Comparison of ENCODE assay signal across 16 cellular contexts in genomic region chr13:35514166-35514565, GRCh38.
DNase-seq lines count a peak whose midpoint lies in the region; ATAC-seq and TF ChIP-seq lines count a peak whose summit lies in the region.
"Had no signal": no experiment of that assay in that cellular context is flagged by ENCODE, and none has a peak within 500 bp of the region (broad histone marks: within the 10 kb centered on the region; RNA-seq: fewer than 3 reads in every experiment).

No MANE protein-coding gene starts in this region.

- DNase-seq in NCI-H2171 treated with DMSO at 0.1 percent for 48 hours (lab: John Stamatoyannopoulos, UW) (peak; percentile 31), NCI-H2171 (lab: John Stamatoyannopoulos, UW) (no peak), NCI-H1694 (lab: John Stamatoyannopoulos, UW) (peak; percentile 97), NCI-H526 treated with DMSO at 0.1 percent for 48 hours (lab: John Stamatoyannopoulos, UW) (peak; percentile 37), retina (peak; percentile 87), T1000 (lab: John Stamatoyannopoulos, UW) (no peak)
- DNase-seq: AML-193, DMS53, EL, GOT3, NCI-H187, SW 1271, T-helper 2 cell had no signal

- ATAC-seq in SK-N-SH treated with all-trans-retinoic acid at 6 μM for 48 hours (no peak), HG02840 (IDR thresholded peaks at IDR 0.05; ENCODE audit: low FRiP score, unreplicated experiment) (no peak)
- ATAC-seq: Right ventricle myocardium inferior had no signal

TF ChIP-seq in SK-N-SH treated with all-trans-retinoic acid at 6 μM for 48 hours, 23 proteins besides CTCF, POLR2A, EP300 and RAD21:
- TF ChIP-seq CSDC2 (CRISPR knock-in tag; IDR thresholded peaks at IDR 0.05) (no peak), ZC3H10 (CRISPR knock-in tag; IDR thresholded peaks at IDR 0.05) (no peak), PATZ1 (CRISPR knock-in tag; IDR thresholded peaks at IDR 0.05; ENCODE audit: borderline replicate concordance) (no peak), RARB (CRISPR knock-in tag; IDR thresholded peaks at IDR 0.05) (no peak), POU6F1 (CRISPR knock-in tag; IDR thresholded peaks at IDR 0.05; ENCODE audit: borderline replicate concordance, low read depth) (no peak), TSHZ2 (CRISPR knock-in tag; IDR thresholded peaks at IDR 0.05) (no peak), ZFP3 (CRISPR knock-in tag; IDR thresholded peaks at IDR 0.05) (no peak), CSRNP3 (CRISPR knock-in tag; IDR thresholded peaks at IDR 0.05) (no peak), CREB5 (CRISPR knock-in tag; IDR thresholded peaks at IDR 0.05; ENCODE audit: low read depth) (no peak), PPARA (CRISPR knock-in tag; IDR thresholded peaks at IDR 0.05; ENCODE audit: borderline replicate concordance) (no peak)
TF ChIP-seq in SK-N-SH treated with all-trans-retinoic acid at 6 μM for 48 hours: peak in this region for 0.

Comparison
In these comparisons a context has a peak if more than half of its experiments do, and no peak if none do; other contexts are left out.
1. DNase-seq: peak in NCI-H2171 treated with DMSO at 0.1 percent for 48 hours (single experiment), NCI-H1694 (single experiment), NCI-H526 treated with DMSO at 0.1 percent for 48 hours (single experiment) and retina (single experiment); none in NCI-H2171 (single experiment) and T1000 (single experiment).